ENCODE assay signal across 7 cellular contexts in the genomic region with DNA sequence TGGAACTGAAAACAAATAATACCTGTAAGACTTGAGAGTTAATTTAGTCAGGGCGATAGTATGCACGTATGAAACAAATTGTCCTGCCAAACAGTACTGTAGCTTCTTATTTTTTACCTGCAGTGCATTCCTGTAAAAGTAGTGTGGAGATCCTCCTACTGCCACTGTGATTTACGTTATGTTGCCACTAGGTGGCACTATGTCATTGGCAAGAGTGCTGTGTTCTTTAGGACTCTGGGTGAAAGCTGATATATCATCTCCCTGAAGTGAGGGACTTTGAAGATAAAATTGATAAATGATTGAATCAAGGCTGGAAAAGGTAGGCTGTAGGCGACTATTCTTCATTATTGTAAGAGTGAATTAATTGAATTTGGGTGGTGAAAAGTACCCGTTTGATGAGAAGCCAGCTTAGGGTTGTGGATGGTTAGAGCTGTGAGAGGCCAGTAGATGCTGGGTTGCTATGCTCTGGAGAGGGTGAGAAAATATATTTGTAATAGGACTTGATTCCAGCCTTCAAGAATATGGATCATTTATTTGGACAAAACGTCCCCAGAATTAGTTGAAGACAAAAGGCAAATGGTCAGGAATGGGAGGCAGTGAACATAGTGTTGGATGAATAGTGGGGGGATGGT. TPM values are rescaled to one million over a fixed set of nuclear protein-coding genes. Genes with fewer than 3 reads are reported as not detected.
A peak's percentile ranks its signal among the peaks of the same experiment; 100 is the strongest.
DNase-seq lines count a peak whose midpoint lies in the region; ATAC-seq and TF ChIP-seq lines count a peak whose summit lies in the region.
"Not testable (repeated sequence)": the region's sequence is repeated elsewhere in the genome, so short reads cannot be mapped to it uniquely, and the experiment has no call there.

No MANE protein-coding gene starts in this region.

- H3K36me3 Mint-ChIP-seq in central memory CD8-positive, alpha-beta T cell (ENCODE audit: insufficient read depth), result not testable (repeated sequence)

- H3K27me3 ChIP-seq in kidney epithelial cell (ENCODE audit: control insufficient read depth, insufficient read depth, low read length), result not testable (repeated sequence)

- H3K36me3 ChIP-seq in kidney epithelial cell (ENCODE audit: control insufficient read depth, insufficient read depth, low read length), result not testable (repeated sequence)

- H3K4me3 ChIP-seq in kidney epithelial cell (ENCODE audit: low read depth, low read length), result not testable (repeated sequence)

- DNase-seq in activated CD8-positive, alpha-beta memory T cell treated with anti-CD3 and anti-CD28 coated beads for 4 hours (ENCODE audit: low read depth in 2 of 2), result peak; percentile 1 to 34
- peak in 1 of 2 donors; percentile 20 for DNase-seq in central memory CD8-positive, alpha-beta T cell (ENCODE audit: low spot score in 2 of 2)
- not testable (repeated sequence) for DNase-seq in kidney epithelial cell (ENCODE audit: low read depth)
- peak; percentile 11 to 51 for DNase-seq in stimulated activated CD4-positive, alpha-beta T cell treated with anti-CD3 and anti-CD28 coated beads, Interleukin-15, amount 100 ng/mL, for 48 hours (ENCODE audit: low read depth in 2 of 2)

- peak; percentile 92 for ATAC-seq in GM18870 (IDR thresholded peaks at IDR 0.05; ENCODE audit: unreplicated experiment)
- ATAC-seq in HG02571 (IDR thresholded peaks at IDR 0.05; ENCODE audit: unreplicated experiment), result peak; percentile 70
- ATAC-seq in central memory CD8-positive, alpha-beta T cell (replicated peaks; ENCODE audit: extremely low read depth, poor library complexity, severe bottlenecking), result peak; percentile 69

- H3K4me1 Mint-ChIP-seq in central memory CD8-positive, alpha-beta T cell, result not testable (repeated sequence)

- H3K4me3 Mint-ChIP-seq in central memory CD8-positive, alpha-beta T cell, result not testable (repeated sequence)

- H3K9me3 Mint-ChIP-seq in central memory CD8-positive, alpha-beta T cell, result not testable (repeated sequence)

- peak; percentile 48 for TF ChIP-seq RAD21 in Ishikawa (IDR thresholded peaks at IDR 0.05; ENCODE audit: low read depth)

- TF ChIP-seq EP300 in Ishikawa (IDR thresholded peaks at IDR 0.05; ENCODE audit: borderline replicate concordance), result not testable (repeated sequence)

- H3K27ac Mint-ChIP-seq in central memory CD8-positive, alpha-beta T cell (ENCODE audit: low read depth), result not testable (repeated sequence)

- peak; percentile 14 for TF ChIP-seq CTCF in kidney epithelial cell (IDR thresholded peaks at IDR 0.05; ENCODE audit: insufficient read depth, low read length, poor library complexity, severe bottlenecking)

- not testable (repeated sequence) for H3K27me3 Mint-ChIP-seq in central memory CD8-positive, alpha-beta T cell

RNA-seq across cellular contexts. Expression of gene GOLGA6L10, which starts 16.5 kb away (rescaled TPM):
- total RNA-seq in kidney epithelial cell, result 0.82 and 0.84 TPM in 2 replicates
